In the genomic region with DNA sequence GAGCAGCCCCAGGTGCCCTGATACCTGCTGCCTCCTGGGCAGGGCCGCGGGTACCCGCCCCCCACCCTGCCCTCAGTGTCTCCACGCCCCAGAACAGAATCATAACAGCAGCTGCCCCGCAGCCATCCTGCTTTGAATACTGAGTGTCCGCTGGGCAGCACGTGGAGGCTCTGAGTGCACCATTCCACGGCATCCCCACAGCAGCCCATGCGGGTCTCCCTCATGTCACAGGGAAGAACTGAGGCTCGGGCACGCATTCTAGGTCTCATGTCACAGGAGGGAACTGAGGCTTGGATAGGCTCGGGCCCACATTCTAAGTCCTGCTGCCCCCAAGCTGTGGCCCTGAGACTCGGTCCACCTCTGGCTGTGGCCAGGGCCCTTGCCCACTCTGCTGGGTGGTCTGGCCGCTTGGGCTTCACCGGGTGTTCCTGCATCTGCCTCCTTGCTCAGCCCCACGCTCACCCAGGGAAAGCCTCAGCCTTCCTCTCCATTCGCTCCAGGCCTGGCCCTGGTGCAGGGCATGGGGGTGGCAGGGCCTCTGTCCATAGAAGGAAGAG, we compare ENCODE assay signal across 17 cellular contexts.
"Had no signal": no experiment of that assay in that cellular context is flagged by ENCODE, and none has a peak within 500 bp of the region (broad histone marks: within the 10 kb centered on the region; RNA-seq: fewer than 3 reads in every experiment).

No MANE protein-coding gene starts in this region.

- H3K4me3 ChIP-seq: cardiac muscle cell, prostate gland, stomach, testis, upper lobe of right lung had no signal

- H3K36me3 Mint-ChIP-seq: activated CD4-positive, alpha-beta memory T cell treated with anti-CD3 and anti-CD28 coated beads for 36 hours; activated naive CD8-positive, alpha-beta T cell; stimulated activated effector memory CD8-positive, alpha-beta T cell treated with anti-CD3 and anti-CD28 coated beads, Interleukin-12 subunit alpha, Interleukin-12 subunit beta, amount 100 ng/mL, for 72 hours; WTC11 had no signal

- DNase-seq: activated CD4-positive, alpha-beta memory T cell treated with anti-CD3 and anti-CD28 coated beads for 36 hours; activated CD4-positive, alpha-beta T cell treated with anti-CD3 and anti-CD28 coated beads for 4 hours; activated T-cell treated with anti-CD3 and anti-CD28 coated beads for 4 hours; effector memory CD8-positive, alpha-beta T cell; foreskin fibroblast; right cardiac atrium; stimulated activated CD4-positive, alpha-beta T cell treated with anti-CD3 and anti-CD28 coated beads, Interleukin-4, amount 100 ng/mL, for 24 hours; stomach; T-helper 2 cell; upper lobe of right lung had no signal

- H3K9me3 Mint-ChIP-seq: activated CD4-positive, alpha-beta memory T cell treated with anti-CD3 and anti-CD28 coated beads for 36 hours; effector memory CD8-positive, alpha-beta T cell; stimulated activated effector memory CD8-positive, alpha-beta T cell treated with anti-CD3 and anti-CD28 coated beads, Interleukin-12 subunit alpha, Interleukin-12 subunit beta, amount 100 ng/mL, for 72 hours; WTC11 had no signal

- H3K27ac Mint-ChIP-seq: activated CD4-positive, alpha-beta memory T cell treated with anti-CD3 and anti-CD28 coated beads for 36 hours; activated naive CD8-positive, alpha-beta T cell; stimulated activated effector memory CD8-positive, alpha-beta T cell treated with anti-CD3 and anti-CD28 coated beads, Interleukin-12 subunit alpha, Interleukin-12 subunit beta, amount 100 ng/mL, for 72 hours; WTC11 had no signal

- H3K36me3 ChIP-seq: cardiac muscle cell, prostate gland, stomach, upper lobe of right lung had no signal

- H3K27ac ChIP-seq: prostate gland, stomach, testis, upper lobe of right lung had no signal

- FAIRE-seq: islet of Langerhans had no signal

- H3K4me3 Mint-ChIP-seq: activated CD4-positive, alpha-beta memory T cell treated with anti-CD3 and anti-CD28 coated beads for 36 hours; activated naive CD8-positive, alpha-beta T cell; effector memory CD8-positive, alpha-beta T cell; stimulated activated effector memory CD8-positive, alpha-beta T cell treated with anti-CD3 and anti-CD28 coated beads, Interleukin-12 subunit alpha, Interleukin-12 subunit beta, amount 100 ng/mL, for 72 hours; WTC11 had no signal

- H3K27me3 Mint-ChIP-seq: effector memory CD8-positive, alpha-beta T cell had no signal

- H3K4me1 ChIP-seq: prostate gland had no signal

- ATAC-seq: effector memory CD8-positive, alpha-beta T cell; right cardiac atrium; stimulated activated effector memory CD8-positive, alpha-beta T cell treated with anti-CD3 and anti-CD28 coated beads, Interleukin-12 subunit alpha, Interleukin-12 subunit beta, amount 100 ng/mL, for 72 hours; upper lobe of right lung; WTC11 had no signal

- H3K9me3 ChIP-seq: prostate gland, stomach, testis, upper lobe of right lung had no signal

- H3K27me3 ChIP-seq: cardiac muscle cell, testis, upper lobe of right lung had no signal
